ENCODE assay signal across 8 cellular contexts in genomic region chr20:18056174-18057105, GRCh38. TPM values are rescaled to one million over a fixed set of nuclear protein-coding genes. Genes with fewer than 3 reads are reported as not detected.
DNase-seq lines count a peak whose midpoint lies in the region; ATAC-seq and TF ChIP-seq lines count a peak whose summit lies in the region.

No MANE protein-coding gene starts in this region.

- peak overlapping the region; percentile 46 for H3K4me3 ChIP-seq in HL-60 (replicated peaks; ENCODE audit: insufficient read depth, low read length)
- H3K4me3 ChIP-seq in right cardiac atrium (ENCODE audit: low read length): peak overlapping the region; percentile 40
- H3K4me3 ChIP-seq in skin epidermis: peak overlapping the region; percentile 32 to 54 (median 45)
- no peak overlapping the region for H3K4me3 ChIP-seq in osteoblast (ENCODE audit: insufficient read depth, low read length)

- H4K20me1 ChIP-seq in osteoblast (ENCODE audit: insufficient read depth, low read length): no peaks in the 10 kb centered on the region

- CTCF ChIA-PET in activated B cell treated with CpG ODN at 0.5 μM for 24 hours (lab: Charles Lee): no interaction called here

- H3K9me3 ChIP-seq in right cardiac atrium (ENCODE audit: control insufficient read depth, low read length) (no peaks in the 10 kb centered on the region), osteoblast (ENCODE audit: low read depth, low read length) (no peaks in the 10 kb centered on the region)

- no peak overlapping the region for H3K27ac Mint-ChIP-seq in activated B cell treated with CpG ODN at 0.5 μM for 24 hours

- TF ChIP-seq CTCF in HL-60 (IDR thresholded peaks at IDR 0.05; ENCODE audit: insufficient read depth, low read length): no peak
- no peak for TF ChIP-seq CTCF in activated B cell treated with CpG ODN at 0.5 μM for 24 hours (IDR thresholded peaks at IDR 0.05)
- no peak for TF ChIP-seq CTCF in osteoblast (IDR thresholded peaks at IDR 0.05; ENCODE audit: extremely low read depth, low read depth, low read length)

- WGBS in right cardiac atrium: under 1% methylated on average over 104 of the region's 104 CpGs

- H3K4me1 ChIP-seq in right cardiac atrium (ENCODE audit: control insufficient read depth, insufficient read depth, low read length): peaks cover 2% of the 10 kb centered on the region
- no peaks in the 10 kb centered on the region for H3K4me1 ChIP-seq in osteoblast (ENCODE audit: insufficient read depth, low read length)

- H3K36me3 ChIP-seq in osteoblast (ENCODE audit: insufficient read depth, low read length): no peaks in the 10 kb centered on the region

- H3K27ac ChIP-seq in HL-60 (replicated peaks): no peak overlapping the region
- H3K27ac ChIP-seq in right cardiac atrium (ENCODE audit: low read length): no peak overlapping the region
- peak overlapping the region in 18 of 21 experiments; percentile 19 to 92 (median 68) for H3K27ac ChIP-seq in skin epidermis
- no peak overlapping the region for H3K27ac ChIP-seq in osteoblast (ENCODE audit: low read depth, low read length)

- H3K36me3 Mint-ChIP-seq in activated B cell treated with CpG ODN at 0.5 μM for 24 hours (ENCODE audit: low read depth): no peaks in the 10 kb centered on the region

- POLR2A ChIA-PET in activated B cell treated with CpG ODN at 0.5 μM for 24 hours (lab: Charles Lee): interaction anchor here (0.6 kb wide), 1 partner anchor 79 kb away, joined by 10 read pairs; no protein-coding TSS in a partner anchor

- ATAC-seq in activated B cell treated with CpG ODN at 0.5 μM for 24 hours (ENCODE audit: low read depth) (no peak), right cardiac atrium (peak; percentile 21 to 31)

- H3K4me1 Mint-ChIP-seq in activated B cell treated with CpG ODN at 0.5 μM for 24 hours: peaks cover 14% of the 10 kb centered on the region

- H3K27me3 Mint-ChIP-seq in activated B cell treated with CpG ODN at 0.5 μM for 24 hours: peaks cover 59% of the 10 kb centered on the region

- DNase-seq in AG20443 (ENCODE audit: low spot score) (peak; percentile 28), HL-60 (ENCODE audit: low read depth in 1 of 2, low spot score in 1 of 2) (peak in 1 of 2 experiments; percentile 1), activated B cell treated with CpG ODN at 0.5 μM for 24 hours (peak; percentile 20), right cardiac atrium (no peak), cortex of kidney (lab: John Stamatoyannopoulos, UW) (no peak), globus pallidus (ENCODE audit: low spot score) (no peak), osteoblast (ENCODE audit: insufficient read length, low spot score, missing footprints) (no peak)

- H3K27me3 ChIP-seq in HL-60 (ENCODE audit: insufficient read depth, poor library complexity, severe bottlenecking): peaks cover 54% of the 10 kb centered on the region
- H3K27me3 ChIP-seq in right cardiac atrium (ENCODE audit: control insufficient read depth, insufficient read depth): no peaks in the 10 kb centered on the region
- H3K27me3 ChIP-seq in osteoblast (ENCODE audit: insufficient read depth, low read length): peaks cover 76% of the 10 kb centered on the region

- peaks cover 2% of the 10 kb centered on the region for H3K9me3 Mint-ChIP-seq in activated B cell treated with CpG ODN at 0.5 μM for 24 hours

- H3K4me2 ChIP-seq in osteoblast (ENCODE audit: insufficient read depth, low read length): no peak overlapping the region

- no peak overlapping the region for H2AFZ ChIP-seq in osteoblast (ENCODE audit: low read length)

- H3K4me3 Mint-ChIP-seq in activated B cell treated with CpG ODN at 0.5 μM for 24 hours: peak overlapping the region; percentile 74

- H3K79me2 ChIP-seq in osteoblast (ENCODE audit: insufficient read depth, low read length): no peaks in the 10 kb centered on the region

- intact Hi-C loops in activated B cell treated with CpG ODN at 0.5 μM for 24 hours (cut with micrococcal nuclease): no loop called here
- intact Hi-C loops in right cardiac atrium (cut with DNase I): no loop called here

RNA-seq across cellular contexts. Expression of gene OVOL2, which starts 1.3 kb away (rescaled TPM):
- total RNA-seq in activated B cell treated with CpG ODN at 0.5 μM for 24 hours: not detected in 2 replicates
- total RNA-seq in right cardiac atrium: not detected
- not detected for polyA plus RNA-seq in right cardiac atrium
- total RNA-seq in osteoblast: not detected in 2 replicates

Comparison
In these comparisons a context has a peak if more than half of its experiments do, and no peak if none do; other contexts are left out.
1. DNase-seq: peak in AG20443 (single experiment) and activated B cell treated with CpG ODN at 0.5 μM for 24 hours (single experiment); none in right cardiac atrium (0 of 3), cortex of kidney (single experiment), globus pallidus (single experiment) and osteoblast (single experiment).
2. H3K27ac ChIP-seq: peak in skin epidermis (18 of 21); none in HL-60 (single experiment), right cardiac atrium (single experiment) and osteoblast (single experiment).